Comparison of ENCODE assay signal across 30 cellular contexts in genomic region chrX:15233416-15234015, GRCh38. TPM values are rescaled to one million over a fixed set of nuclear protein-coding genes. Genes with fewer than 3 reads are reported as not detected.
DNase-seq lines count a peak whose midpoint lies in the region; ATAC-seq, FAIRE-seq and TF ChIP-seq lines count a peak whose summit lies in the region.
"Had no signal": no experiment of that assay in that cellular context is flagged by ENCODE, and none has a peak within 500 bp of the region (broad histone marks: within the 10 kb centered on the region; RNA-seq: fewer than 3 reads in every experiment).

No MANE protein-coding gene starts in this region.

- no peak for DNase-seq in A549 (ENCODE audit: low read depth in 1 of 2, low spot score in 1 of 2)
- DNase-seq in LHCN-M2 (ENCODE audit: low read depth) = peak; percentile 12
- peak; percentile 11 for DNase-seq in bronchial epithelial cell (ENCODE audit: low read depth)
- DNase-seq in mesenchymal stem cell = peak; percentile 56
- no peak for DNase-seq in progenitor cell of endocrine pancreas (ENCODE audit: low spot score, unreplicated experiment)
- no peak for DNase-seq in SIG-M5 (lab: John Stamatoyannopoulos, UW)
- DNase-seq in OCI-M1 (lab: John Stamatoyannopoulos, UW) = no peak
- DNase-seq: activated CD4-positive, alpha-beta T cell treated with anti-CD3 and anti-CD28 coated beads for 48 hours; activated CD8-positive, alpha-beta memory T cell treated with anti-CD3 and anti-CD28 coated beads for 24 hours; activated effector memory CD4-positive, alpha-beta T cell treated with anti-CD3 and anti-CD28 coated beads, Interleukin-2, amount 50 U/mL, for 16 hours; activated naive CD8-positive, alpha-beta T cell treated with anti-CD3 and anti-CD28 coated beads for 36 hours; AML-193; CD4-positive, alpha-beta memory T cell; cerebellar nuclear complex; DMS 273 treated with DMSO at 0.1 percent for 48 hours; H9; immature natural killer cell; MV-4-11; NCI-H146; NCI-H2107; NCI-H446; SK-N-SH; stimulated activated naive CD8-positive, alpha-beta T cell treated with anti-CD3 and anti-CD28 coated beads, Interleukin-15, amount 100 ng/mL, for 72 hours; tibial artery had no signal

- H3K36me3 ChIP-seq in bronchial epithelial cell (ENCODE audit: control insufficient read depth, insufficient read depth, low read length) (no peaks in the 10 kb centered on the region), mesenchymal stem cell (ENCODE audit: control insufficient read depth in 1 of 2, insufficient read depth in 2 of 2, low read depth in 1 of 2, low read length in 2 of 2) (no peaks in the 10 kb centered on the region)
- H3K36me3 ChIP-seq: neutrophil, prostate gland, tibial artery had no signal

- no peak overlapping the region for H3K18ac ChIP-seq in mesenchymal stem cell (ENCODE audit: low read depth in 1 of 2, low read length in 2 of 2)

- H3K4me1 ChIP-seq in A549 (peaks cover 7% of the 10 kb centered on the region; the same call in 1 of the 3 replicates), mesenchymal stem cell (ENCODE audit: control insufficient read depth, insufficient read depth, low read depth, low read length) (no peaks in the 10 kb centered on the region)
- H3K4me1 ChIP-seq: prostate gland, tibial artery had no signal

- H3K79me1 ChIP-seq in mesenchymal stem cell (replicated peaks; ENCODE audit: low read length, poor library complexity, severe bottlenecking) = no peaks in the 10 kb centered on the region

- H3K27me3 ChIP-seq in bronchial epithelial cell (ENCODE audit: control insufficient read depth, insufficient read depth, low read length) = no peaks in the 10 kb centered on the region
- peaks cover 0 to 9% of the 10 kb centered on the region in 2 experiments for H3K27me3 ChIP-seq in mesenchymal stem cell (ENCODE audit: control insufficient read depth in 1 of 2, insufficient read depth in 1 of 2, low read length in 2 of 2)
- H3K27me3 ChIP-seq: neutrophil, tibial artery had no signal

- H3K4me1 Mint-ChIP-seq in progenitor cell of endocrine pancreas (ENCODE audit: low read depth) = peaks cover 4% of the 10 kb centered on the region
- H3K4me1 Mint-ChIP-seq: activated naive CD8-positive, alpha-beta T cell treated with anti-CD3 and anti-CD28 coated beads for 36 hours; CD4-positive, alpha-beta memory T cell; H9; immature natural killer cell; memory B cell; stimulated activated naive CD8-positive, alpha-beta T cell treated with anti-CD3 and anti-CD28 coated beads, Interleukin-15, amount 100 ng/mL, for 72 hours had no signal

- TF ChIP-seq CTCF in A549 (IDR thresholded peaks at IDR 0.05) = no peak
- TF ChIP-seq CTCF in bronchial epithelial cell (IDR thresholded peaks at IDR 0.05; ENCODE audit: insufficient read depth, low read length, severe bottlenecking) = no peak
- no peak for TF ChIP-seq CTCF in progenitor cell of endocrine pancreas (IDR thresholded peaks at IDR 0.05; ENCODE audit: unreplicated experiment)

- H3K4me3 ChIP-seq in A549 = no peak overlapping the region
- H3K4me3 ChIP-seq in bronchial epithelial cell (ENCODE audit: low read depth, low read length) = no peak overlapping the region
- no peak overlapping the region for H3K4me3 ChIP-seq in mesenchymal stem cell (ENCODE audit: insufficient read depth in 1 of 2, low read depth in 1 of 2, low read length in 2 of 2)
- H3K4me3 ChIP-seq: prostate gland, tibial artery had no signal

- ATAC-seq in A549 (no peak), GM18505 (IDR thresholded peaks at IDR 0.05; ENCODE audit: unreplicated experiment) (no peak)
- ATAC-seq: stimulated activated naive CD8-positive, alpha-beta T cell treated with anti-CD3 and anti-CD28 coated beads, Interleukin-15, amount 100 ng/mL, for 72 hours had no signal

- no peak overlapping the region for H2BK15ac ChIP-seq in mesenchymal stem cell (ENCODE audit: low read depth, poor library complexity, severe bottlenecking)

- H3K4me3 Mint-ChIP-seq in progenitor cell of endocrine pancreas (ENCODE audit: low read depth) = no peak overlapping the region
- H3K4me3 Mint-ChIP-seq: activated naive CD8-positive, alpha-beta T cell treated with anti-CD3 and anti-CD28 coated beads for 36 hours; H9; immature natural killer cell; memory B cell; stimulated activated naive CD8-positive, alpha-beta T cell treated with anti-CD3 and anti-CD28 coated beads, Interleukin-15, amount 100 ng/mL, for 72 hours had no signal

- no peak overlapping the region for H4K8ac ChIP-seq in mesenchymal stem cell (ENCODE audit: low read length)

- H2BK12ac ChIP-seq in mesenchymal stem cell (ENCODE audit: low read length in 2 of 2) = no peak overlapping the region

- H2AFZ ChIP-seq in mesenchymal stem cell (ENCODE audit: low read depth, low read length) = no peak overlapping the region

- TF ChIP-seq POLR2A in A549 (IDR thresholded peaks at IDR 0.05; ENCODE audit: low read length) = no peak
- no peak for TF ChIP-seq POLR2A in GM18505 (IDR thresholded peaks at IDR 0.05; ENCODE audit: borderline replicate concordance, extremely low read depth, insufficient read depth, insufficient read length)

- H3K9me3 ChIP-seq in A549 = no peaks in the 10 kb centered on the region
- H3K9me3 ChIP-seq in mesenchymal stem cell (ENCODE audit: control insufficient read depth, low read length) = no peaks in the 10 kb centered on the region
- H3K9me3 ChIP-seq: neutrophil, prostate gland, SK-N-SH, tibial artery had no signal

- TF ChIP-seq RAD21 in A549 (conservative IDR thresholded peaks at IDR 0.05 in 1 of 2, IDR thresholded peaks at IDR 0.05 in 1 of 2) = no peak

- no peak overlapping the region for H3K27ac Mint-ChIP-seq in progenitor cell of endocrine pancreas
- H3K27ac Mint-ChIP-seq: activated naive CD8-positive, alpha-beta T cell treated with anti-CD3 and anti-CD28 coated beads for 36 hours; CD4-positive, alpha-beta memory T cell; H9; immature natural killer cell; memory B cell had no signal

- H3K27me3 Mint-ChIP-seq in progenitor cell of endocrine pancreas = no peaks in the 10 kb centered on the region
- H3K27me3 Mint-ChIP-seq: CD4-positive, alpha-beta memory T cell; stimulated activated naive CD8-positive, alpha-beta T cell treated with anti-CD3 and anti-CD28 coated beads, Interleukin-15, amount 100 ng/mL, for 72 hours had no signal

- CTCF ChIA-PET in A549 (lab: Yijun Ruan, JAX) = interaction anchor here (1.5 kb wide), 1 partner anchor 9 kb away, joined by 4 read pairs; no protein-coding TSS in a partner anchor

- peaks cover 26% of the 10 kb centered on the region for H3K9me3 Mint-ChIP-seq in progenitor cell of endocrine pancreas (ENCODE audit: low read depth)
- H3K9me3 Mint-ChIP-seq: activated naive CD8-positive, alpha-beta T cell treated with anti-CD3 and anti-CD28 coated beads for 36 hours; memory B cell; stimulated activated naive CD8-positive, alpha-beta T cell treated with anti-CD3 and anti-CD28 coated beads, Interleukin-15, amount 100 ng/mL, for 72 hours had no signal

- H4K91ac ChIP-seq in mesenchymal stem cell (ENCODE audit: low read length) = no peak overlapping the region

- H3K36me3 Mint-ChIP-seq in progenitor cell of endocrine pancreas (ENCODE audit: insufficient read depth) = no peaks in the 10 kb centered on the region
- H3K36me3 Mint-ChIP-seq: activated naive CD8-positive, alpha-beta T cell treated with anti-CD3 and anti-CD28 coated beads for 36 hours; CD4-positive, alpha-beta memory T cell; immature natural killer cell; memory B cell had no signal

- TF ChIP-seq EP300 in A549 (IDR thresholded peaks at IDR 0.05) = no peak

- H3K27ac ChIP-seq in A549 = no peak overlapping the region
- H3K27ac ChIP-seq in mesenchymal stem cell (ENCODE audit: low read length, poor library complexity, severe bottlenecking) = no peak overlapping the region
- H3K27ac ChIP-seq: KMS-11, neutrophil, prostate gland, tibial artery had no signal

- H3K4ac ChIP-seq in mesenchymal stem cell (ENCODE audit: low read depth in 1 of 2, low read length in 2 of 2) = no peak overlapping the region

- no peak overlapping the region for H3K14ac ChIP-seq in mesenchymal stem cell (ENCODE audit: low read length in 2 of 2)

- H2AK5ac ChIP-seq in mesenchymal stem cell (ENCODE audit: low read length, severe bottlenecking) = no peak overlapping the region

- H3K23ac ChIP-seq in mesenchymal stem cell (ENCODE audit: low read length in 2 of 2) = no peak overlapping the region

- H3K9ac ChIP-seq in mesenchymal stem cell (ENCODE audit: low read length) = no peak overlapping the region
- H3K9ac ChIP-seq: KMS-11, SK-N-SH had no signal

- POLR2A ChIA-PET in A549 (lab: Yijun Ruan, JAX) = no interaction called here

- FAIRE-seq in A549 (lab: Jason Lieb, UNC) (no peak), bronchial epithelial cell (lab: Jason Lieb, UNC) (no peak)
- FAIRE-seq: A204.1 had no signal

- no peak overlapping the region for H2BK5ac ChIP-seq in mesenchymal stem cell (ENCODE audit: low read depth, low read length, poor library complexity, severe bottlenecking)

- H3K4me2 ChIP-seq in A549 = peak overlapping the region; percentile 26; the same call in 2 of the 3 replicates
- H3K4me2 ChIP-seq in mesenchymal stem cell (ENCODE audit: low read length, poor library complexity, severe bottlenecking) = no peak overlapping the region
- H3K4me2 ChIP-seq: KMS-11, SK-N-SH had no signal

- no peak overlapping the region for H2BK120ac ChIP-seq in mesenchymal stem cell (ENCODE audit: low read depth, low read length)

- 31% methylated on average over 3 of the region's 3 CpGs for WGBS in A549 (ENCODE audit: missing lambda C conversion rate)
- no CpG with 5 or more reads among the region's 3 CpGs for WGBS in mesenchymal stem cell

TF ChIP-seq in A549, 52 proteins besides CTCF, POLR2A, EP300 and RAD21:
- TF ChIP-seq FOSL2 (IDR thresholded peaks at IDR 0.05) (no peak), FOSL2 (CRISPR knock-in tag; IDR thresholded peaks at IDR 0.05) (no peak), CBX8 (IDR thresholded peaks at IDR 0.05) (no peak), MAZ (IDR thresholded peaks at IDR 0.05; ENCODE audit: borderline replicate concordance, low read depth, low read length) (no peak)

RNA-seq across cellular contexts. Expression of gene ASB9, which starts 36.4 kb away (rescaled TPM):
- polyA plus RNA-seq in A549 (2011; rRNA removed) = 24.0 and 24.7 TPM in 2 replicates
- 21.9 and 31.3 TPM in 2 replicates for polyA plus RNA-seq in A549 (2012; cell fraction: cytosol; rRNA removed)
- 13.1 and 20.8 TPM in 2 replicates for polyA plus RNA-seq in A549 (2012; cell fraction: nucleus; rRNA removed)
- 40.8 to 44.8 TPM (median 41.1 TPM) in 3 replicates for polyA plus RNA-seq in A549 (2017; fragmentation: RNase III; extraction: RNeasy Plus Mini Kit Qiagen cat#74134 plus additional on column Dnase treatment)
- polyA minus RNA-seq in A549 (2011; rRNA and poly(A)+ RNA removed) = 24.4 and 36.5 TPM in 2 replicates
- 2.1 and 4.2 TPM in 2 replicates for total RNA-seq in LHCN-M2 (2014; rRNA removed)
- polyA plus RNA-seq in LHCN-M2 (2012) = 1.4 TPM
- not detected in 2 replicates for total RNA-seq in bronchial epithelial cell
- 0.54 TPM for polyA plus RNA-seq in mesenchymal stem cell (2013, experiment 1 of 2)
- polyA plus RNA-seq in mesenchymal stem cell (2013, experiment 2 of 2) = 0.30 TPM
- total RNA-seq in progenitor cell of endocrine pancreas = 1.6 and 2.7 TPM in 2 replicates
- total RNA-seq: CD4-positive, alpha-beta memory T cell; H9 had no signal

Comparison
In these comparisons a context has a peak if more than half of its experiments do, and no peak if none do; other contexts are left out.
1. DNase-seq: peak in LHCN-M2 (single experiment), bronchial epithelial cell (single experiment) and mesenchymal stem cell (single experiment); none in A549 (0 of 2), progenitor cell of endocrine pancreas (single experiment), SIG-M5 (single experiment) and OCI-M1 (single experiment).